In genomic region chr7:1433128-1433920, GRCh38 we compare ENCODE assay signal across 14 cellular contexts. TPM values are rescaled to one million over a fixed set of nuclear protein-coding genes. Genes with fewer than 3 reads are reported as not detected.
DNase-seq lines count a peak whose midpoint lies in the region; ATAC-seq, FAIRE-seq and TF ChIP-seq lines count a peak whose summit lies in the region.
"Had no signal": no experiment of that assay in that cellular context is flagged by ENCODE, and none has a peak within 500 bp of the region (broad histone marks: within the 10 kb centered on the region; RNA-seq: fewer than 3 reads in every experiment).

No MANE protein-coding gene starts in this region.

- H3K27ac ChIP-seq in BLaER1, result no peak overlapping the region
- H3K27ac ChIP-seq: C4-2B had no signal

- H3K4me3 ChIP-seq in BLaER1, result no peak overlapping the region

- peaks cover 86% of the 10 kb centered on the region for H3K36me3 Mint-ChIP-seq in Calu3 (ENCODE audit: insufficient read depth, unreplicated experiment)

- peak overlapping the region; percentile 0 for H3K27ac Mint-ChIP-seq in Calu3 (ENCODE audit: unreplicated experiment)
- H3K27ac Mint-ChIP-seq: CD4-positive, alpha-beta T cell; H9 had no signal

- H3K9ac ChIP-seq in BLaER1, result no peak overlapping the region

- no peaks in the 10 kb centered on the region for H3K9me3 Mint-ChIP-seq in Calu3 (ENCODE audit: low read depth, unreplicated experiment)
- H3K9me3 Mint-ChIP-seq: CD4-positive, alpha-beta T cell; H9 had no signal

- H3K4me1 ChIP-seq in BLaER1, result peaks cover 25% of the 10 kb centered on the region
- H3K4me1 ChIP-seq: BE2C had no signal

- CTCF ChIA-PET in Calu3 (lab: Charles Lee), result interaction anchor here (0.6 to 2.1 kb wide), 4 partner anchors 28 to 276 kb away, joined by 3 to 9 read pairs (median 6); no protein-coding TSS in a partner anchor

- H3K27me3 ChIP-seq in BLaER1, result no peaks in the 10 kb centered on the region

- no peaks in the 10 kb centered on the region for H3K9me3 ChIP-seq in BLaER1
- H3K9me3 ChIP-seq: BE2C, Caco-2 had no signal

- no peak for TF ChIP-seq CTCF in Calu3 (IDR thresholded peaks at IDR 0.05; ENCODE audit: unreplicated experiment)

- intact Hi-C loops in Calu3 (cut with micrococcal nuclease; ENCODE audit: unreplicated experiment) (loop anchor here (5.0 kb wide), 1 partner anchor 241 kb away; no protein-coding TSS in a partner anchor), left colon (cut with DNase I, micrococcal nuclease) (no loop called here)

- peak; percentile 79 for FAIRE-seq in urothelium cell line (lab: Jason Lieb, UNC)
- FAIRE-seq: A204.1 had no signal

- peaks cover 8% of the 10 kb centered on the region for H3K27me3 Mint-ChIP-seq in Calu3 (ENCODE audit: unreplicated experiment)

- ATAC-seq in left colon, result peak; percentile 14
- ATAC-seq in GM18909 (IDR thresholded peaks at IDR 0.05; ENCODE audit: poor library complexity, unreplicated experiment), result no peak

- no peaks in the 10 kb centered on the region for H3K4me1 Mint-ChIP-seq in Calu3 (ENCODE audit: low read depth, unreplicated experiment)

- H4K20me1 ChIP-seq in BLaER1, result no peaks in the 10 kb centered on the region

- no peaks in the 10 kb centered on the region for H3K36me3 ChIP-seq in BLaER1
- H3K36me3 ChIP-seq: BE2C had no signal

- 0 out of 2 replicates have a peak overlapping the region, but pooled peaks have one; percentile 46 for H3K4me2 ChIP-seq in BLaER1

- DNase-seq in Calu3, result no peak
- DNase-seq in left colon, result no peak
- no peak for DNase-seq in urothelium cell line (ENCODE audit: low spot score)
- no peak for DNase-seq in medulla oblongata (ENCODE audit: extremely low spot score)
- DNase-seq: DMS153, GF-D8 had no signal

- BruUV-seq in Calu3 (replicated peaks; lab: Mats Ljungman, UMichigan), result no TSS peak

- no peak overlapping the region for H3K4me3 Mint-ChIP-seq in Calu3 (ENCODE audit: low read depth, unreplicated experiment)
- H3K4me3 Mint-ChIP-seq: CD4-positive, alpha-beta T cell; H9 had no signal

RNA-seq across cellular contexts. Expression of gene MICALL2, which starts 25.9 kb away (rescaled TPM):
- total RNA-seq in Calu3 (2022) (162 and 176 TPM in 2 replicates), left colon (10 to 100 TPM; 68.6 to 83.2 TPM)
